Comparison of ENCODE assay signal across 8 cellular contexts in the genomic region with DNA sequence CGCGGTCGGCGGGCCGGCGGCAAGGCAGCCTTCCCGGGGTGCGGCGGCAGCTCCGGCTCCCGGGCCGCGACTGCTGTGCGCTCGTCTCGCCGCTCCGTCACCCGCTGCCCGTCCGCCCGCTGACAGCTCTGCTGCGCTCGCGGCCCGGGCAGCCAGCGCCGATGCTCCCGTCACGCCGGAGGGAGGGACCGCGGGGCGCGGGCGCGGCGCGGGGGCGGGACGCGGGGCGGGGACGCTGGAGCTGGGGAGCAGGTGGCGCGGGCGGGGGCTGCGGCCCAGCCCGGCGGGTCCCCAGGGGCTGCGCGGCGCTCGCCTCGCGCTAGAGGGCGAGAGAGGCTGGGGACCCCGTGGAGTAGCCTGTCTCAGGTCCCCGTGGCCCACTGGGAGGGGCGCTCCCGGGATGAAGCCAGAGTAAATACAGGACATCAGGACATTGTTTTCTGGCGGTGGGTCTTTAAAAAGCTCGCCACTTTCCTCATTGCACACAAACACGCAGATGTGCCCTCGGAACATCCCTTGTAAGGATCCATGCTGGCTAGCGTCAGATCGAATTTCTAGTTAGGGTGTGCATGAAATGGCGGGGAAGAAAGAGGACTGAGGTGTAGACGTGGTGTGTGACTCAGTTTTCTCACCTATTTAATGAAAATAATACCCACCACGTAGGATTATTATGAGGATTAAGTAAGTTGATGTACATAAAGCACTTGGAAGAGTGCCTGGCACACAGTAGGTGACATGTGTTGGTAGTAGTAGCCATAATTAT. TPM values are rescaled to one million over a fixed set of nuclear protein-coding genes. Genes with fewer than 3 reads are reported as not detected.
DNase-seq lines count a peak whose midpoint lies in the region; ATAC-seq and TF ChIP-seq lines count a peak whose summit lies in the region.

A gene with protein sequence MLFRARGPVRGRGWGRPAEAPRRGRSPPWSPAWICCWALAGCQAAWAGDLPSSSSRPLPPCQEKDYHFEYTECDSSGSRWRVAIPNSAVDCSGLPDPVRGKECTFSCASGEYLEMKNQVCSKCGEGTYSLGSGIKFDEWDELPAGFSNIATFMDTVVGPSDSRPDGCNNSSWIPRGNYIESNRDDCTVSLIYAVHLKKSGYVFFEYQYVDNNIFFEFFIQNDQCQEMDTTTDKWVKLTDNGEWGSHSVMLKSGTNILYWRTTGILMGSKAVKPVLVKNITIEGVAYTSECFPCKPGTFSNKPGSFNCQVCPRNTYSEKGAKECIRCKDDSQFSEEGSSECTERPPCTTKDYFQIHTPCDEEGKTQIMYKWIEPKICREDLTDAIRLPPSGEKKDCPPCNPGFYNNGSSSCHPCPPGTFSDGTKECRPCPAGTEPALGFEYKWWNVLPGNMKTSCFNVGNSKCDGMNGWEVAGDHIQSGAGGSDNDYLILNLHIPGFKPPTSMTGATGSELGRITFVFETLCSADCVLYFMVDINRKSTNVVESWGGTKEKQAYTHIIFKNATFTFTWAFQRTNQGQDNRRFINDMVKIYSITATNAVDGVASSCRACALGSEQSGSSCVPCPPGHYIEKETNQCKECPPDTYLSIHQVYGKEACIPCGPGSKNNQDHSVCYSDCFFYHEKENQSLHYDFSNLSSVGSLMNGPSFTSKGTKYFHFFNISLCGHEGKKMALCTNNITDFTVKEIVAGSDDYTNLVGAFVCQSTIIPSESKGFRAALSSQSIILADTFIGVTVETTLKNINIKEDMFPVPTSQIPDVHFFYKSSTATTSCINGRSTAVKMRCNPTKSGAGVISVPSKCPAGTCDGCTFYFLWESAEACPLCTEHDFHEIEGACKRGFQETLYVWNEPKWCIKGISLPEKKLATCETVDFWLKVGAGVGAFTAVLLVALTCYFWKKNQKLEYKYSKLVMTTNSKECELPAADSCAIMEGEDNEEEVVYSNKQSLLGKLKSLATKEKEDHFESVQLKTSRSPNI (minus strand): TSS at position 130 of the 763 bp plus-strand sequence. CDS start 141 bp downstream, outside the sequence.

- no peaks in the 10 kb centered on the region for H3K36me3 ChIP-seq in stomach

- intact Hi-C loops in stomach (cut with DNase I; ENCODE audit: low total_unique reads) = no loop called here

- H3K27ac Mint-ChIP-seq in IgD-negative memory B cell = peak within 1 kb of the TSS; percentile 47 to 84 (median 63)
- H3K27ac Mint-ChIP-seq in nephron progenitor cell = no peak within 1 kb of the TSS

- 1 to 5% (median 1%) methylated on average over 10 to 70 of the region's 70 CpGs for WGBS in stomach, 5 donors

- H3K27ac ChIP-seq in stomach = peak within 1 kb of the TSS; percentile 27 to 85 (median 55)

- DNase-seq in DMS53 treated with DMSO at 0.1 percent for 48 hours (lab: John Stamatoyannopoulos, UW; ENCODE audit: unreplicated experiment) (peak; percentile 82), RPMI7951 (ENCODE audit: low read depth) (peak; percentile 41), fibroblast of villous mesenchyme (ENCODE audit: low read depth) (peak; percentile 13), nephron progenitor cell (peak; percentile 92), stomach (peak; percentile 73)
- peak; percentile 77 for DNase-seq in activated T-helper 9 cell treated with anti-CD3 and anti-CD28 coated beads, Interleukin-2, amount 50 U/mL, for 16 hours (ENCODE audit: low read depth)

- H3K27me3 Mint-ChIP-seq in IgD-negative memory B cell = no peaks in the 10 kb centered on the region
- H3K27me3 Mint-ChIP-seq in nephron progenitor cell (ENCODE audit: low read depth, poor library complexity) = peaks cover 21% of the 10 kb centered on the region

- H3K4me1 Mint-ChIP-seq in IgD-negative memory B cell (peaks cover 4 to 16% (median 14%) of the 10 kb centered on the region in 3 donors), nephron progenitor cell (peaks cover 17% of the 10 kb centered on the region)

- H3K9me3 ChIP-seq in stomach = no peaks in the 10 kb centered on the region

- peak; percentile 21 for TF ChIP-seq CTCF in fibroblast of villous mesenchyme (IDR thresholded peaks at IDR 0.05; ENCODE audit: insufficient read depth, low read depth, low read length)
- peak; percentile 38 for TF ChIP-seq CTCF in nephron progenitor cell (IDR thresholded peaks at IDR 0.05)
- peak in 1 of 7 experiments; percentile 46 for TF ChIP-seq CTCF in stomach (IDR thresholded peaks at IDR 0.05)

- H3K4me3 Mint-ChIP-seq in IgD-negative memory B cell (peak within 1 kb of the TSS; percentile 88 to 94 (median 92)), nephron progenitor cell (peak within 1 kb of the TSS; percentile 90)

- H3K36me3 Mint-ChIP-seq in IgD-negative memory B cell = peaks cover 2% of the 10 kb centered on the region
- H3K36me3 Mint-ChIP-seq in nephron progenitor cell (ENCODE audit: low read depth) = no peaks in the 10 kb centered on the region

- H3K4me3 ChIP-seq in fibroblast of villous mesenchyme (ENCODE audit: low read depth, low read length) (peak within 1 kb of the TSS; percentile 47), stomach (peak within 1 kb of the TSS; percentile 63 to 75 (median 70))

- no peak for TF ChIP-seq POLR2A in stomach (IDR thresholded peaks at IDR 0.05)

- no peaks in the 10 kb centered on the region for H3K9me3 Mint-ChIP-seq in IgD-negative memory B cell
- no peaks in the 10 kb centered on the region for H3K9me3 Mint-ChIP-seq in nephron progenitor cell

- no peak for TF ChIP-seq EP300 in stomach (IDR thresholded peaks at IDR 0.05)

- H3K4me1 ChIP-seq in stomach = peaks cover 5 to 15% (median 12%) of the 10 kb centered on the region in 4 donors

- peak; percentile 93 for ATAC-seq in GM21529 (IDR thresholded peaks at IDR 0.05; ENCODE audit: unreplicated experiment)

- no peaks in the 10 kb centered on the region for H3K27me3 ChIP-seq in stomach

RNA-seq across cellular contexts. Expression of the gene that starts here (rescaled TPM):
- polyA plus RNA-seq in IgD-negative memory B cell (4.2 TPM), stomach (1 to 10 TPM; 1.4 to 3.7 (median 2.5) TPM)
- total RNA-seq in RPMI7951 (2014; rRNA removed; shearing (Covaris generic)) = 0.10 and 0.12 TPM in 2 replicates
- total RNA-seq in fibroblast of villous mesenchyme (1.7 and 8.4 TPM in 2 replicates), stomach (10 to 100 TPM in 1 of 5 donors, 1 to 10 TPM in 4; 1.7 to 18.0 (median 4.5) TPM)

Comparison
In these comparisons a context has a peak if more than half of its experiments do, and no peak if none do; other contexts are left out.
1. Peak in every context shown above with its lines: DNase-seq, ATAC-seq, H3K4me3 ChIP-seq and H3K27ac ChIP-seq.
2. Peak in DNase-seq in RPMI7951; RNA of the gene not detected or under 1 TPM.
3. DNase-seq: peak in every context shown above with its lines; median percentile 92 in nephron progenitor cell; 82 in DMS53 treated with DMSO at 0.1 percent for 48 hours; 77 in activated T-helper 9 cell treated with anti-CD3 and anti-CD28 coated beads, Interleukin-2, amount 50 U/mL, for 16 hours; 73 in stomach; 41 in RPMI7951; 13 in fibroblast of villous mesenchyme.